ENCODE assay signal across 13 cellular contexts in genomic region chr1:67463298-67463960, GRCh38. TPM values are rescaled to one million over a fixed set of nuclear protein-coding genes. Genes with fewer than 3 reads are reported as not detected.
DNase-seq lines count a peak whose midpoint lies in the region; ATAC-seq and TF ChIP-seq lines count a peak whose summit lies in the region.
"Had no signal": no experiment of that assay in that cellular context is flagged by ENCODE, and none has a peak within 500 bp of the region (broad histone marks: within the 10 kb centered on the region; RNA-seq: fewer than 3 reads in every experiment).

No MANE protein-coding gene starts in this region.

- POLR2A ChIA-PET in RWPE1 (lab: Yijun Ruan, JAX; ENCODE audit: low non-redundant PET) = no interaction called here

- intact Hi-C loops in psoas muscle (cut with DNase I) = no loop called here

- peak overlapping the region; percentile 81 for H3K27ac ChIP-seq in psoas muscle
- H3K27ac ChIP-seq in RWPE1 = no peak overlapping the region
- H3K27ac ChIP-seq: 22Rv1, lower lobe of right lung had no signal

- WGBS in psoas muscle, 3 donors = 32 to 50% (median 36%) methylated on average over 8 of the region's 8 CpGs

- peak; percentile 35 to 53 (median 48) for ATAC-seq in psoas muscle
- ATAC-seq in HG02852 (IDR thresholded peaks at IDR 0.05; ENCODE audit: unreplicated experiment) = no peak
- ATAC-seq: lower lobe of right lung, PC-3 had no signal

- H3K4me1 ChIP-seq in psoas muscle = peaks cover 62% of the 10 kb centered on the region
- H3K4me1 ChIP-seq: Caco-2, lower lobe of right lung had no signal

- CTCF ChIA-PET in RWPE1 (lab: Yijun Ruan, JAX) = interaction anchor here (0.6 to 1.2 kb wide), 3 partner anchors 60 to 814 kb away, joined by 3 read pairs; no protein-coding TSS in a partner anchor

- TF ChIP-seq CTCF in choroid plexus epithelial cell (conservative IDR thresholded peaks at IDR 0.05; ENCODE audit: low read depth, low read length) (no peak), psoas muscle (IDR thresholded peaks at IDR 0.05) (no peak), RWPE1 (conservative IDR thresholded peaks at IDR 0.05; ENCODE audit: low read depth) (no peak)

- H3K9me3 ChIP-seq in psoas muscle = no peaks in the 10 kb centered on the region
- H3K9me3 ChIP-seq: Caco-2, lower lobe of right lung had no signal

- no peaks in the 10 kb centered on the region for H3K36me3 ChIP-seq in psoas muscle (ENCODE audit: insufficient read depth in 1 of 2, low read depth in 1 of 2)
- H3K36me3 ChIP-seq: lower lobe of right lung had no signal

- H3K4me3 ChIP-seq in choroid plexus epithelial cell (ENCODE audit: low read depth, low read length) (no peak overlapping the region), psoas muscle (peak overlapping the region; percentile 1)
- H3K4me3 ChIP-seq: lower lobe of right lung had no signal

- DNase-seq in DMS 273 (lab: John Stamatoyannopoulos, UW; ENCODE audit: unreplicated experiment) (peak; percentile 56), DMS 273 treated with DMSO at 0.1 percent for 48 hours (lab: John Stamatoyannopoulos, UW) (no peak), NCI-H2171 treated with DMSO at 0.1 percent for 48 hours (lab: John Stamatoyannopoulos, UW) (peak; percentile 60), choroid plexus epithelial cell (ENCODE audit: low read depth) (peak; percentile 15), psoas muscle (no peak), NCI-H1930 (lab: John Stamatoyannopoulos, UW) (no peak), RWPE1 (ENCODE audit: low spot score) (no peak)
- DNase-seq: Caco-2, lower lobe of right lung, PC-3, T1000 had no signal

- no peaks in the 10 kb centered on the region for H3K27me3 ChIP-seq in psoas muscle (ENCODE audit: insufficient read depth in 3 of 3, low read length in 2 of 3)

RNA-seq across cellular contexts. Expression of gene SERBP1, which starts 33.2 kb away (rescaled TPM):
- total RNA-seq in psoas muscle = 100 to 1,000 TPM; 197 to 289 (median 216) TPM
- 100 to 1,000 TPM; 189 to 299 (median 277) TPM for polyA plus RNA-seq in psoas muscle

Comparison
In these comparisons a context has a peak if more than half of its experiments do, and no peak if none do; other contexts are left out.
1. DNase-seq: peak in DMS 273 (single experiment), NCI-H2171 treated with DMSO at 0.1 percent for 48 hours (single experiment) and choroid plexus epithelial cell (single experiment); none in DMS 273 treated with DMSO at 0.1 percent for 48 hours (single experiment), psoas muscle (0 of 2), NCI-H1930 (0 of 2) and RWPE1 (single experiment).